Comparison of ENCODE assay signal across 3 cellular contexts in the genomic region with DNA sequence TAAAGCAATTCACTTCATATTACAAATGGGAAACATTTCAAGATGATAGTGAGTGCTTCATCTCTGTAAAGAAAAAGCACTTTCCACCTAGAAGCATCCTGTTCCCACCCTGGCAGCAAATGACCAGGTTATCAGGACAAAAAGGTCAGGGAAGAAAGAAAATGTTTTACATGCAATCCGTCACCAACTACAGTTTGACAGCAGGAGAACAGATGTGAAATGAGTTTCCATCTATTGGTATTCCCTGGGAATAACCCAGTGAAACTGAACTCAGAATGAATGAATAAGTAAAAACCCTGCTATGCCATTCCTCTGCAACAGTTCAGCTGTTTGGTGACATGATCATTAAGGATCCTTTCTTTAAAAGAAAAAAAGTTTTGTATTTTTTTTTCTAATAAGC.
"Had no signal": no experiment of that assay in that cellular context is flagged by ENCODE, and none has a peak within 500 bp of the region (broad histone marks: within the 10 kb centered on the region; RNA-seq: fewer than 3 reads in every experiment).

No MANE protein-coding gene starts in this region.

- H3K4me3 ChIP-seq: GM12878 had no signal

- ATAC-seq: GM12878 had no signal

- DNase-seq: GDM1, GF-D8 had no signal
